Comparison of ENCODE assay signal across 16 cellular contexts in genomic region chr19:5102520-5102919, GRCh38.
DNase-seq lines count a peak whose midpoint lies in the region; ATAC-seq and TF ChIP-seq lines count a peak whose summit lies in the region.
"Had no signal": no experiment of that assay in that cellular context is flagged by ENCODE, and none has a peak within 500 bp of the region (broad histone marks: within the 10 kb centered on the region; RNA-seq: fewer than 3 reads in every experiment).

No MANE protein-coding gene starts in this region.

- H3K9me3 ChIP-seq in heart left ventricle (peaks cover 0 to 27% (median 18%) of the 10 kb centered on the region in 12 donors), adrenal gland (replicated peaks in 1 of 3) (peaks cover 0 to 10% (median 0%) of the 10 kb centered on the region in 3 donors), prostate gland (no peaks in the 10 kb centered on the region), thoracic aorta (peaks cover 14% of the 10 kb centered on the region)

- H3K27ac ChIP-seq in heart left ventricle = peak overlapping the region in 9 of 12 donors; percentile 42 to 71 (median 59)
- H3K27ac ChIP-seq in adrenal gland = peak overlapping the region in 4 of 5 donors; percentile 28 to 81 (median 42)
- peak overlapping the region; percentile 61 to 63 for H3K27ac ChIP-seq in prostate gland
- H3K27ac ChIP-seq in thoracic aorta = peak overlapping the region; percentile 17 to 18
- H3K27ac ChIP-seq: BLaER1 had no signal

- no peak for ATAC-seq in heart left ventricle
- ATAC-seq in Right ventricle myocardium superior (ENCODE audit: poor library complexity) = no peak
- no peak for ATAC-seq in thoracic aorta (ENCODE audit: insufficient number of reproducible peaks, low FRiP score, low read depth)
- no peak for ATAC-seq in GM19324 (IDR thresholded peaks at IDR 0.05; ENCODE audit: low FRiP score, unreplicated experiment)
- ATAC-seq: Panc1 had no signal

- H3K27me3 ChIP-seq in heart left ventricle (no peaks in the 10 kb centered on the region), adrenal gland (no peaks in the 10 kb centered on the region), prostate gland (replicated peaks; ENCODE audit: insufficient read depth) (no peaks in the 10 kb centered on the region), thoracic aorta (replicated peaks; ENCODE audit: insufficient read depth) (no peaks in the 10 kb centered on the region)
- H3K27me3 ChIP-seq: BLaER1 had no signal

- WGBS in heart left ventricle, 4 donors = 87 to 94% (median 90%) methylated on average over 13 to 21 of the region's 21 CpGs
- 87 to 95% (median 92%) methylated on average over 8 to 21 of the region's 21 CpGs for WGBS in adrenal gland, 4 donors
- WGBS in prostate gland = 79% methylated on average over 13 of the region's 21 CpGs

- H3K4me1 ChIP-seq in heart left ventricle (peaks cover 0 to 50% (median 30%) of the 10 kb centered on the region in 12 donors), adrenal gland (replicated peaks in 1 of 2) (peaks cover 17 to 18% of the 10 kb centered on the region in 2 donors), prostate gland (replicated peaks) (peaks cover 15% of the 10 kb centered on the region), thoracic aorta (ENCODE audit: control insufficient read depth in 1 of 2, low read depth in 2 of 2) (peaks cover 9 to 32% of the 10 kb centered on the region in 2 donors)
- H3K4me1 ChIP-seq: BLaER1, HAP-1 had no signal

- TF ChIP-seq CTCF in heart left ventricle (IDR thresholded peaks at IDR 0.05) = no peak
- TF ChIP-seq CTCF in adrenal gland (IDR thresholded peaks at IDR 0.05) = peak in 1 of 6 experiments; percentile 3
- TF ChIP-seq CTCF in prostate gland (IDR thresholded peaks at IDR 0.05) = no peak
- TF ChIP-seq CTCF in thoracic aorta (IDR thresholded peaks at IDR 0.05) = no peak

- TF ChIP-seq POLR2A in heart left ventricle (IDR thresholded peaks at IDR 0.05) (no peak), adrenal gland (IDR thresholded peaks at IDR 0.05) (no peak), prostate gland (IDR thresholded peaks at IDR 0.05) (no peak)

- peaks cover 0 to 31% (median 6%) of the 10 kb centered on the region in 9 donors for H3K36me3 ChIP-seq in heart left ventricle
- peaks cover 0 to 3% of the 10 kb centered on the region in 2 donors for H3K36me3 ChIP-seq in adrenal gland (replicated peaks in 1 of 2)
- H3K36me3 ChIP-seq in prostate gland = peaks cover 0 to 3% of the 10 kb centered on the region in 2 donors
- H3K36me3 ChIP-seq in thoracic aorta = peaks cover 3% of the 10 kb centered on the region
- H3K36me3 ChIP-seq: HAP-1 had no signal

- DNase-seq in heart left ventricle = no peak
- no peak for DNase-seq in Right ventricle myocardium superior
- peak in 1 of 7 donors; percentile 80 for DNase-seq in adrenal gland
- no peak for DNase-seq in prostate gland (ENCODE audit: low spot score)
- DNase-seq in thoracic aorta (ENCODE audit: low spot score) = no peak
- no peak for DNase-seq in NCI-H1930 (lab: John Stamatoyannopoulos, UW)
- no peak for DNase-seq in HCEC 1CT
- DNase-seq: CD8-positive, alpha-beta memory T cell; DND-41; MV-4-11; NCI-H1417 treated with DMSO at 0.1 percent for 48 hours; NCI-H524 had no signal

- intact Hi-C loops in heart left ventricle (cut with DNase I) (no loop called here), Right ventricle myocardium superior (cut with DNase I) (no loop called here), adrenal gland (cut with DNase I) (no loop called here), prostate gland (cut with DNase I) (no loop called here)

- H3K4me3 ChIP-seq in heart left ventricle (no peak overlapping the region), adrenal gland (no peak overlapping the region), prostate gland (no peak overlapping the region), thoracic aorta (no peak overlapping the region)
- H3K4me3 ChIP-seq: BLaER1, HAP-1 had no signal
